In the genomic region with DNA sequence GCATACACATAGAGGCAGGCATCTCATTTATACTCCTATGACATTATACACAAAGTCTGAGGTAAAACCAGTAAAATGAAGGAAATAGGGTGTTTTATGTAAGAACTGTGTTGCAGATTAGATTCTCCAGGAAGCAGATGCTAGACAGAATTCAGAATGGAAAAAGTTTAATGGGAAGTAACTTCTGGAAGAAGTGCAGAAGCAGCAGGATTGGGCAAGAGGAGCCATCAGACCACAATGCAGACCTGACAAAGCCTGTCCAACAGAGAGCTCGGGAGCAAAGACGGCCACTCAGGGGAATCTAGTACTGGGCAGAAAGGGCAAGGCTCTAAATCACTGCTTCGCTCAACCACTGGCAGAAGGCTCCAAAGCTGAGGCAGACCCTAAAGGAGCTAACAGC, we compare ENCODE assay signal across 15 cellular contexts. TPM values are rescaled to one million over a fixed set of nuclear protein-coding genes. Genes with fewer than 3 reads are reported as not detected.
DNase-seq lines count a peak whose midpoint lies in the region; ATAC-seq and TF ChIP-seq lines count a peak whose summit lies in the region.
"Had no signal": no experiment of that assay in that cellular context is flagged by ENCODE, and none has a peak within 500 bp of the region (broad histone marks: within the 10 kb centered on the region; RNA-seq: fewer than 3 reads in every experiment).

No MANE protein-coding gene starts in this region.

- H3K9ac ChIP-seq in fibroblast of lung (ENCODE audit: insufficient read depth, low read length) = no peak overlapping the region

- H3K27ac ChIP-seq in fibroblast of lung (ENCODE audit: insufficient read depth, low read length) (no peak overlapping the region), testis (no peak overlapping the region)
- H3K27ac ChIP-seq: C4-2B, colonic mucosa had no signal

- H3K9me3 Mint-ChIP-seq in memory B cell = no peaks in the 10 kb centered on the region
- H3K9me3 Mint-ChIP-seq in activated naive CD8-positive, alpha-beta T cell treated with anti-CD3 and anti-CD28 coated beads for 36 hours = no peaks in the 10 kb centered on the region
- H3K9me3 Mint-ChIP-seq: activated T-cell treated with anti-CD3 and anti-CD28 coated beads, Interleukin-2, amount 50 U/mL, for 4 hours had no signal

- peak; percentile 58 to 61 for DNase-seq in Kasumi-1 (lab: John Stamatoyannopoulos, UW)
- DNase-seq in fibroblast of lung (ENCODE audit: low read depth in 2 of 2) = peak; percentile 9 to 24
- DNase-seq in memory B cell (ENCODE audit: low spot score in 2 of 2) = no peak
- peak; percentile 41 for DNase-seq in testis
- no peak for DNase-seq in activated naive CD8-positive, alpha-beta T cell treated with anti-CD3 and anti-CD28 coated beads for 36 hours
- DNase-seq in SHP77 (lab: John Stamatoyannopoulos, UW) = no peak
- DNase-seq in DMS79 (lab: John Stamatoyannopoulos, UW) = no peak
- DNase-seq in SK-N-DZ (ENCODE audit: low spot score) = no peak
- DNase-seq: activated T-cell treated with anti-CD3 and anti-CD28 coated beads, Interleukin-2, amount 50 U/mL, for 4 hours; colonic mucosa; MV-4-11; NCI-H446; stimulated activated CD4-positive, alpha-beta T cell treated with anti-CD3 and anti-CD28 coated beads, Interleukin-2, amount 100 ng/mL, for 48 hours had no signal

- H3K4me1 ChIP-seq in fibroblast of lung (ENCODE audit: control insufficient read depth, extremely low read depth, insufficient read depth, low read length) = no peaks in the 10 kb centered on the region
- peaks cover 6% of the 10 kb centered on the region for H3K4me1 ChIP-seq in testis
- H3K4me1 ChIP-seq: colonic mucosa had no signal

- no peak overlapping the region for H3K4me2 ChIP-seq in fibroblast of lung (ENCODE audit: extremely low read depth, insufficient read depth, low read length)

- peaks cover 10% of the 10 kb centered on the region for H3K36me3 Mint-ChIP-seq in memory B cell
- H3K36me3 Mint-ChIP-seq in activated naive CD8-positive, alpha-beta T cell treated with anti-CD3 and anti-CD28 coated beads for 36 hours = no peaks in the 10 kb centered on the region

- ATAC-seq in memory B cell (ENCODE audit: low read depth) = no peak
- ATAC-seq: activated T-cell treated with anti-CD3 and anti-CD28 coated beads, Interleukin-2, amount 50 U/mL, for 4 hours; esophagus mucosa had no signal

- H3K36me3 ChIP-seq in fibroblast of lung (ENCODE audit: control insufficient read depth, insufficient read depth, low read length) (peaks cover under 1% of the 10 kb centered on the region), testis (ENCODE audit: low read depth, missing control alignments) (no peaks in the 10 kb centered on the region)
- H3K36me3 ChIP-seq: colonic mucosa had no signal

- peak overlapping the region; percentile 24 for H3K27ac Mint-ChIP-seq in memory B cell
- H3K27ac Mint-ChIP-seq in activated naive CD8-positive, alpha-beta T cell treated with anti-CD3 and anti-CD28 coated beads for 36 hours = no peak overlapping the region

- no peak overlapping the region for H3K4me3 Mint-ChIP-seq in memory B cell
- H3K4me3 Mint-ChIP-seq in activated naive CD8-positive, alpha-beta T cell treated with anti-CD3 and anti-CD28 coated beads for 36 hours = no peak overlapping the region
- H3K4me3 Mint-ChIP-seq: activated T-cell treated with anti-CD3 and anti-CD28 coated beads, Interleukin-2, amount 50 U/mL, for 4 hours had no signal

- peaks cover 16% of the 10 kb centered on the region for H3K4me1 Mint-ChIP-seq in memory B cell
- peaks cover 13% of the 10 kb centered on the region for H3K4me1 Mint-ChIP-seq in activated naive CD8-positive, alpha-beta T cell treated with anti-CD3 and anti-CD28 coated beads for 36 hours

- H3K27me3 ChIP-seq in fibroblast of lung (ENCODE audit: control insufficient read depth, insufficient read depth, low read length) (no peaks in the 10 kb centered on the region), testis (no peaks in the 10 kb centered on the region)
- H3K27me3 ChIP-seq: colonic mucosa had no signal

- no peak overlapping the region for H3K4me3 ChIP-seq in fibroblast of lung (replicated peaks in 1 of 4; ENCODE audit: control extremely low read depth in 1 of 4, insufficient read depth in 1 of 4, low read depth in 3 of 4, low read length in 4 of 4)
- H3K4me3 ChIP-seq in testis = no peak overlapping the region
- H3K4me3 ChIP-seq: colonic mucosa had no signal

- no peak for TF ChIP-seq POLR2A in testis (IDR thresholded peaks at IDR 0.05)

- H4K20me1 ChIP-seq in fibroblast of lung (ENCODE audit: control insufficient read depth, extremely low read depth, insufficient read depth, low read length) = no peaks in the 10 kb centered on the region

- H2AFZ ChIP-seq in fibroblast of lung (ENCODE audit: low read length) = no peak overlapping the region

- WGBS in testis, 2 donors = 57 to 64% methylated on average over 3 of the region's 3 CpGs

- peaks cover 20% of the 10 kb centered on the region for H3K79me2 ChIP-seq in fibroblast of lung (ENCODE audit: control insufficient read depth, insufficient read depth, low read length)

- TF ChIP-seq CTCF in fibroblast of lung (conservative IDR thresholded peaks at IDR 0.05 in 1 of 2, IDR thresholded peaks at IDR 0.05 in 1 of 2; ENCODE audit: low read depth in 1 of 2, low read length in 2 of 2) (no peak), testis (IDR thresholded peaks at IDR 0.05) (no peak)

- no peaks in the 10 kb centered on the region for H3K27me3 Mint-ChIP-seq in memory B cell
- H3K27me3 Mint-ChIP-seq in activated naive CD8-positive, alpha-beta T cell treated with anti-CD3 and anti-CD28 coated beads for 36 hours = no peaks in the 10 kb centered on the region

- H3K9me3 ChIP-seq in fibroblast of lung (ENCODE audit: control insufficient read depth, insufficient read depth, low read depth, low read length) (no peaks in the 10 kb centered on the region), testis (no peaks in the 10 kb centered on the region)
- H3K9me3 ChIP-seq: colonic mucosa had no signal

- intact Hi-C loops in testis (cut with DNase I; ENCODE audit: low total_unique reads) = no loop called here

RNA-seq across cellular contexts. Expression of a gene that starts 33.7 kb away (rescaled TPM):
- total RNA-seq in fibroblast of lung (10.4 and 10.5 TPM in 2 replicates), testis (10 to 100 TPM; 42.0 to 45.6 TPM)
- polyA plus RNA-seq in fibroblast of lung (13.5 and 14.4 TPM in 2 replicates), testis (ENCODE audit: insufficient read depth, low read depth, low replicate concordance) (25.0 TPM)
- polyA plus RNA-seq in fibroblast of lung (2012) = 10.0 and 11.2 TPM in 2 replicates
- polyA minus RNA-seq in fibroblast of lung (ENCODE audit: low replicate concordance) = 16.0 and 22.3 TPM in 2 replicates
- total RNA-seq in activated naive CD8-positive, alpha-beta T cell treated with anti-CD3 and anti-CD28 coated beads for 36 hours = 10 to 100 TPM; 14.6 to 17.7 TPM
- 9.7 and 10.1 TPM in 2 replicates for polyA plus RNA-seq in SK-N-DZ (2014; cell fraction: cytosol; rRNA removed)
- 9.1 and 13.4 TPM in 2 replicates for polyA plus RNA-seq in SK-N-DZ (2014; cell fraction: nucleus; rRNA removed)

RNA-seq across cellular contexts. Expression of a gene that starts 48.5 kb away (rescaled TPM):
- total RNA-seq in fibroblast of lung (20.8 and 30.1 TPM in 2 replicates), testis (10 to 100 TPM; 47.8 to 57.9 TPM)
- polyA plus RNA-seq in fibroblast of lung (95.1 and 151 TPM in 2 replicates), testis (ENCODE audit: insufficient read depth, low read depth, low replicate concordance) (88.5 TPM)
- 110 and 146 TPM in 2 replicates for polyA plus RNA-seq in fibroblast of lung (2012)
- 156 and 193 TPM in 2 replicates for polyA minus RNA-seq in fibroblast of lung (ENCODE audit: low replicate concordance)
- 100 to 1,000 TPM; 190 to 196 TPM for total RNA-seq in activated naive CD8-positive, alpha-beta T cell treated with anti-CD3 and anti-CD28 coated beads for 36 hours
- polyA plus RNA-seq in SK-N-DZ (2014; cell fraction: cytosol; rRNA removed) = 42.6 and 43.0 TPM in 2 replicates
- 20.3 and 28.1 TPM in 2 replicates for polyA plus RNA-seq in SK-N-DZ (2014; cell fraction: nucleus; rRNA removed)

Comparison
In these comparisons a context has a peak if more than half of its experiments do, and no peak if none do; other contexts are left out.
1. DNase-seq: peak in Kasumi-1 (2 of 2), fibroblast of lung (2 of 2) and testis (single experiment); none in memory B cell (0 of 2), activated naive CD8-positive, alpha-beta T cell treated with anti-CD3 and anti-CD28 coated beads for 36 hours (single experiment), SHP77 (0 of 2), DMS79 (single experiment) and SK-N-DZ (single experiment).